In the genomic region with DNA sequence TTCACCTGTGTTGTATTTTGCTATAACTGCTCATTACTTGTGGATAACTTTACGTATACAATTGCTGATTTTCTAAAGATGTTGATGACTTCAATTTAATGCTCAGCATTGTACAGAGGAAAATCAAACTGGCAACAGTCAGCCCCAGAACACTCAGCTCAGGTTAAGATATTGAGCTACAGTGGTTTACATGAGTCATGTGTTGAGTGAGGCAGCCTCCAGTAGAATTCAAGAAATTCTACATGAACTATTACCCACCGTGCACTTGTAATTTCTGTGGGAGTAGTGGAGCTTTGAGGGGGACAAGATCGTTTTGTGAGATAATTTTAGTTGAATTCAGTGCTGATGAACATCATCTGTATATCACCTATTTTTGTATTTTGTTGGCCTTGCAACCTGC, we compare ENCODE assay signal across 22 cellular contexts.
DNase-seq lines count a peak whose midpoint lies in the region; ATAC-seq and TF ChIP-seq lines count a peak whose summit lies in the region.
"Had no signal": no experiment of that assay in that cellular context is flagged by ENCODE, and none has a peak within 500 bp of the region (broad histone marks: within the 10 kb centered on the region; RNA-seq: fewer than 3 reads in every experiment).

No MANE protein-coding gene starts in this region.

- WGBS in IMR-90 (ENCODE audit: extremely low coverage in 2 of 2, insufficient read length in 1 of 2), 2 experiments: no CpG with 5 or more reads among the region's 3 CpGs

- H3K4ac ChIP-seq in IMR-90 (ENCODE audit: low read depth, low read length): 0 out of 2 replicates have a peak overlapping the region, but pooled peaks have one; percentile 8

- H4K20me1 ChIP-seq in IMR-90 (ENCODE audit: insufficient read depth, low read length): no peaks in the 10 kb centered on the region
- H4K20me1 ChIP-seq in neural cell (ENCODE audit: insufficient read depth): no peaks in the 10 kb centered on the region

- H3K4me3 Mint-ChIP-seq in brain: peak overlapping the region in 1 of 5 experiments; percentile 11
- H3K4me3 Mint-ChIP-seq in activated CD8-positive, alpha-beta T cell treated with anti-CD3 and anti-CD28 coated beads, Interleukin-2, amount 10 ng/mL, durations not matched to agents 7 days and 5 days: no peak overlapping the region
- H3K4me3 Mint-ChIP-seq: activated CD8-positive, alpha-beta T cell treated with anti-CD3 and anti-CD28 coated beads for 36 hours; central memory CD8-positive, alpha-beta T cell; type B pancreatic cell had no signal

- CTCF ChIA-PET in IMR-90 (lab: Yijun Ruan, JAX): interaction anchor here (0.6 kb wide), 1 partner anchor 107 kb away, joined by 3 read pairs; no protein-coding TSS in a partner anchor
- CTCF ChIA-PET in activated CD8-positive, alpha-beta T cell treated with anti-CD3 and anti-CD28 coated beads, Interleukin-2, amount 10 ng/mL, durations not matched to agents 7 days and 5 days (lab: Charles Lee): no interaction called here

- H4K8ac ChIP-seq in IMR-90 (ENCODE audit: low read depth in 2 of 2, low read length in 2 of 2): no peak overlapping the region

- H3K9me3 ChIP-seq in IMR-90 (ENCODE audit: control insufficient read depth, insufficient read depth, low read length) (no peaks in the 10 kb centered on the region), neural cell (ENCODE audit: low read length) (no peaks in the 10 kb centered on the region)

- TF ChIP-seq RAD21 in IMR-90 (IDR thresholded peaks at IDR 0.05; ENCODE audit: low read length) (no peak), neural cell (conservative IDR thresholded peaks at IDR 0.05) (no peak)

- H3K4me1 Mint-ChIP-seq in brain: peaks cover 72% of the 10 kb centered on the region
- H3K4me1 Mint-ChIP-seq in activated CD8-positive, alpha-beta T cell treated with anti-CD3 and anti-CD28 coated beads, Interleukin-2, amount 10 ng/mL, durations not matched to agents 7 days and 5 days (ENCODE audit: low read depth): no peaks in the 10 kb centered on the region
- H3K4me1 Mint-ChIP-seq: central memory CD8-positive, alpha-beta T cell had no signal

- no peak for TF ChIP-seq EP300 in neural cell (conservative IDR thresholded peaks at IDR 0.05; ENCODE audit: poor library complexity, severe bottlenecking)

- no peak overlapping the region for H4K91ac ChIP-seq in IMR-90 (ENCODE audit: insufficient read depth, low read depth, low read length)

- POLR2A ChIA-PET in IMR-90 (lab: Charles Lee; ENCODE audit: unreplicated experiment): no interaction called here
- POLR2A ChIA-PET in activated CD8-positive, alpha-beta T cell treated with anti-CD3 and anti-CD28 coated beads, Interleukin-2, amount 10 ng/mL, durations not matched to agents 7 days and 5 days (lab: Charles Lee): no interaction called here

- DNase-seq in AG08395 (ENCODE audit: low spot score) (peak; percentile 28), IMR-90 (peak; percentile 65), SK-N-DZ (ENCODE audit: low spot score) (no peak), NCI-H526 treated with DMSO at 0.1 percent for 48 hours (lab: John Stamatoyannopoulos, UW) (no peak)
- no peak for DNase-seq in activated CD8-positive, alpha-beta T cell treated with anti-CD3 and anti-CD28 coated beads, Interleukin-2, amount 10 ng/mL, durations not matched to agents 7 days and 5 days
- no peak for DNase-seq in activated CD4-positive, alpha-beta T cell treated with anti-CD3 and anti-CD28 coated beads for 48 hours
- DNase-seq: ACHN; activated CD8-positive, alpha-beta T cell treated with anti-CD3 and anti-CD28 coated beads for 36 hours; activated naive CD4-positive, alpha-beta T cell; kidney; mammary epithelial cell; NCI-H187 treated with DMSO at 0.1 percent for 48 hours; NCI-H748 treated with DMSO at 0.1 percent for 48 hours; right cardiac atrium; T1000 had no signal

- H3K9me2 ChIP-seq in neural cell (ENCODE audit: insufficient read depth, low read length): no peaks in the 10 kb centered on the region

- peaks cover 8% of the 10 kb centered on the region for H3F3A ChIP-seq in neural cell (ENCODE audit: insufficient read depth, low read length, poor library complexity, severe bottlenecking)

- peak overlapping the region in 4 of 5 experiments; percentile 40 to 93 (median 83) for H3K27ac Mint-ChIP-seq in brain
- H3K27ac Mint-ChIP-seq in activated CD8-positive, alpha-beta T cell treated with anti-CD3 and anti-CD28 coated beads, Interleukin-2, amount 10 ng/mL, durations not matched to agents 7 days and 5 days: no peak overlapping the region
- H3K27ac Mint-ChIP-seq: activated CD8-positive, alpha-beta T cell treated with anti-CD3 and anti-CD28 coated beads for 36 hours had no signal

- H3K56ac ChIP-seq in IMR-90 (ENCODE audit: extremely low read depth, insufficient read depth, low read length): no peak overlapping the region

- intact Hi-C loops in IMR-90 (cut with micrococcal nuclease): loop anchor here (5.0 kb wide), 1 partner anchor 156 kb away; no protein-coding TSS in a partner anchor

- peak; percentile 69 for ATAC-seq in IMR-90 (ENCODE audit: low read depth)
- ATAC-seq in activated CD8-positive, alpha-beta T cell treated with anti-CD3 and anti-CD28 coated beads, Interleukin-2, amount 10 ng/mL, durations not matched to agents 7 days and 5 days: no peak
- ATAC-seq: activated CD4-positive, CD25-positive, alpha-beta regulatory T cell treated with anti-CD3 and anti-CD28 coated beads, Interleukin-2, amount 50 U/mL, for 24 hours; activated CD8-positive, alpha-beta T cell treated with anti-CD3 and anti-CD28 coated beads for 36 hours; HCT116 had no signal

- no peak overlapping the region for H2BK15ac ChIP-seq in IMR-90 (ENCODE audit: low read depth, low read length)

- in situ Hi-C loops in IMR-90 (cut with MboI; ENCODE audit: low sequenced_read_pairs): no loop called here

- H3K9ac ChIP-seq in IMR-90 (ENCODE audit: low read depth, low read length) (no peak overlapping the region), neural cell (ENCODE audit: low read length) (peak overlapping the region; percentile 5)
- H3K9ac ChIP-seq: KMS-11 had no signal

- peaks cover 51% of the 10 kb centered on the region for H3K36me3 Mint-ChIP-seq in brain
- no peaks in the 10 kb centered on the region for H3K36me3 Mint-ChIP-seq in activated CD8-positive, alpha-beta T cell treated with anti-CD3 and anti-CD28 coated beads, Interleukin-2, amount 10 ng/mL, durations not matched to agents 7 days and 5 days (ENCODE audit: low read depth)

- dilution Hi-C loops in IMR-90 (cut with HindIII; ENCODE audit: low sequenced_read_pairs, unreplicated experiment): no loop called here

- H3K9me3 Mint-ChIP-seq in brain: no peaks in the 10 kb centered on the region
- no peaks in the 10 kb centered on the region for H3K9me3 Mint-ChIP-seq in activated CD8-positive, alpha-beta T cell treated with anti-CD3 and anti-CD28 coated beads, Interleukin-2, amount 10 ng/mL, durations not matched to agents 7 days and 5 days (ENCODE audit: insufficient read depth)
- H3K9me3 Mint-ChIP-seq: activated CD8-positive, alpha-beta T cell treated with anti-CD3 and anti-CD28 coated beads for 36 hours; central memory CD8-positive, alpha-beta T cell; type B pancreatic cell had no signal

- no peak overlapping the region for H4K5ac ChIP-seq in IMR-90 (ENCODE audit: low read depth, low read length)

- H2AFZ ChIP-seq in IMR-90 (replicated peaks; ENCODE audit: low read length, poor library complexity) (no peak overlapping the region), neural cell (ENCODE audit: low read depth, low read length) (no peak overlapping the region)

- no peak overlapping the region for H2BK5ac ChIP-seq in IMR-90 (ENCODE audit: low read depth, low read length, poor library complexity, severe bottlenecking)

- H2AK5ac ChIP-seq in IMR-90 (ENCODE audit: low read depth, low read length): 0 out of 2 replicates have a peak overlapping the region, but pooled peaks have one; percentile 65

- H3K18ac ChIP-seq in IMR-90 (ENCODE audit: low read depth, low read length): no peak overlapping the region

- H3K4me1 ChIP-seq in IMR-90 (ENCODE audit: control insufficient read depth, insufficient read depth, low read length): peaks cover 12% of the 10 kb centered on the region

- no peaks in the 10 kb centered on the region for H3K27me3 Mint-ChIP-seq in brain
- no peaks in the 10 kb centered on the region for H3K27me3 Mint-ChIP-seq in activated CD8-positive, alpha-beta T cell treated with anti-CD3 and anti-CD28 coated beads, Interleukin-2, amount 10 ng/mL, durations not matched to agents 7 days and 5 days (ENCODE audit: low read depth)
- H3K27me3 Mint-ChIP-seq: activated CD8-positive, alpha-beta T cell treated with anti-CD3 and anti-CD28 coated beads for 36 hours; central memory CD8-positive, alpha-beta T cell; type B pancreatic cell had no signal

- H3K9me1 ChIP-seq in IMR-90 (ENCODE audit: insufficient read depth, low read length): peaks cover 6% of the 10 kb centered on the region

- H2BK120ac ChIP-seq in IMR-90 (ENCODE audit: low read depth, low read length): no peak overlapping the region

- no peaks in the 10 kb centered on the region for H3K79me2 ChIP-seq in neural cell (replicated peaks; ENCODE audit: insufficient read depth, low read length)

- H3K36me3 ChIP-seq in IMR-90 (ENCODE audit: control insufficient read depth, insufficient read depth, low read length): peaks cover under 1% of the 10 kb centered on the region; the same call in 1 of the 2 replicates
- H3K36me3 ChIP-seq in neural cell (ENCODE audit: insufficient read depth, low read length): peaks cover 4% of the 10 kb centered on the region

- no peak overlapping the region for H2BK20ac ChIP-seq in IMR-90 (ENCODE audit: low read depth, low read length)

- H3K14ac ChIP-seq in IMR-90 (replicated peaks; ENCODE audit: low read depth, low read length): no peak overlapping the region

- no peak overlapping the region for H3K4me2 ChIP-seq in IMR-90 (ENCODE audit: low read depth, low read length)
- no peak overlapping the region for H3K4me2 ChIP-seq in neural cell (ENCODE audit: low read length)
- H3K4me2 ChIP-seq: KMS-11 had no signal

- H3K27ac ChIP-seq in IMR-90 (ENCODE audit: insufficient read depth, low read length) (no peak overlapping the region), neural cell (ENCODE audit: low read length) (peak overlapping the region; percentile 91)
- H3K27ac ChIP-seq: KMS-11 had no signal

- no peak overlapping the region for H3K23ac ChIP-seq in IMR-90 (ENCODE audit: low read depth, low read length)

- TF ChIP-seq CTCF in IMR-90 (conservative IDR thresholded peaks at IDR 0.05; ENCODE audit: low read depth, low read length) (no peak), brain (conservative IDR thresholded peaks at IDR 0.05) (no peak), neural cell (IDR thresholded peaks at IDR 0.05; ENCODE audit: poor library complexity, severe bottlenecking) (no peak)

- no peaks in the 10 kb centered on the region for H3K79me1 ChIP-seq in IMR-90 (ENCODE audit: low read depth in 1 of 2, low read length in 2 of 2)

- H3K4me3 ChIP-seq in IMR-90 (ENCODE audit: insufficient read depth, low read depth, low read length) (no peak overlapping the region), neural cell (ENCODE audit: low read length) (no peak overlapping the region)

- no TSS peak for BruUV-seq in IMR-90 (replicated peaks; lab: Mats Ljungman, UMichigan)

- TF ChIP-seq POLR2A in IMR-90 (IDR thresholded peaks at IDR 0.05; ENCODE audit: low read depth, low read length): no peak

- H3K27me3 ChIP-seq in IMR-90 (ENCODE audit: control insufficient read depth, insufficient read depth, low read length): no peaks in the 10 kb centered on the region
- no peaks in the 10 kb centered on the region for H3K27me3 ChIP-seq in neural cell (ENCODE audit: insufficient read depth, low read depth, low read length)

- H2AK9ac ChIP-seq in IMR-90 (replicated peaks; ENCODE audit: low read depth, low read length, poor library complexity): no peak overlapping the region

Comparison
In these comparisons a context has a peak if more than half of its experiments do, and no peak if none do; other contexts are left out.
1. DNase-seq: peak in AG08395 (single experiment) and IMR-90 (single experiment); none in SK-N-DZ (single experiment), activated CD8-positive, alpha-beta T cell treated with anti-CD3 and anti-CD28 coated beads, Interleukin-2, amount 10 ng/mL, durations not matched to agents 7 days and 5 days (single experiment), activated CD4-positive, alpha-beta T cell treated with anti-CD3 and anti-CD28 coated beads for 48 hours (single experiment) and NCI-H526 treated with DMSO at 0.1 percent for 48 hours (single experiment).